26 cellular contexts compared by ENCODE assay signal in the genomic region with DNA sequence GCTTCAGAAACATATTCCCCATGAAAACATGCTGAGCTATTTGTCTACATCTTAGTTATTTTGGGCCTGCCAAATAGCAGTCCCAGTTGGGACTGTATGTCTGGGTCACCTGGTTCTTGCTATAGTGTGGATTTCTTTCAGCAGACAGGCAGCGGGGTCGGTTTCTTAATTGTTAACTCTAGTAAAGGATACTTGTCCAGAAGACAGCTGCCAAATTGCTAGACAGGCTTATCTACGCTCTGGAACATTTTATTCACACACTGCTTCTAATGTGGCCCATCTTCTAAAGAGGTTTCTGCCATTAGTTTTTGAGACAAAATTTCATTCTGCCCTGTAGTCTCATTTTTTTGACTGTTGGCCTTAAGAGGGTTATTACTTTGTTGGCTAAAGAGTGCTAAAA.
"Had no signal": no experiment of that assay in that cellular context is flagged by ENCODE, and none has a peak within 500 bp of the region (broad histone marks: within the 10 kb centered on the region; RNA-seq: fewer than 3 reads in every experiment).

No MANE protein-coding gene starts in this region.

- ATAC-seq: stimulated activated effector memory CD8-positive, alpha-beta T cell treated with anti-CD3 and anti-CD28 coated beads, Interleukin-12 subunit alpha, Interleukin-12 subunit beta, amount 100 ng/mL, for 72 hours; stimulated activated memory B cell treated with anti-CD40 and anti-IgM and Interleukin-4, amounts not matched to agents 10 μg/mL and 1 μg/mL and 100 μg/mL, for 72 hours; stimulated activated naive B cell treated with anti-CD40 and anti-IgM and Interleukin-4, amounts not matched to agents 10 μg/mL and 1 μg/mL and 100 μg/mL, for 72 hours; stimulated activated naive CD8-positive, alpha-beta T cell treated with anti-CD3 and anti-CD28 coated beads, Interleukin-15, amount 100 ng/mL, for 72 hours; stimulated activated naive CD8-positive, alpha-beta T cell treated with anti-CD3 and anti-CD28 coated beads, Interleukin-15, Interleukin-2, amounts not matched to agents 100 U/mL and 50 U/mL, for 24 hours; upper lobe of right lung had no signal

- DNase-seq: stimulated activated CD4-positive, alpha-beta T cell treated with anti-CD3 and anti-CD28 coated beads, Interleukin-2, amount 100 ng/mL, for 48 hours; stimulated activated CD4-positive, alpha-beta T cell treated with anti-CD3 and anti-CD28 coated beads, Interleukin-4, amount 100 ng/mL, for 1 hour; stimulated activated CD4-positive, alpha-beta T cell treated with anti-CD3 and anti-CD28 coated beads, Interleukin-4, amount 100 ng/mL, for 24 hours; stimulated activated CD4-positive, alpha-beta T cell treated with anti-CD3 and anti-CD28 coated beads, Interleukin-4, amount 100 ng/mL, for 4 hours; stimulated activated CD8-positive, alpha-beta memory T cell treated with anti-CD3 and anti-CD28 coated beads, Interleukin-4, amount 100 ng/mL, for 48 hours; stimulated activated naive B cell treated with anti-CD40 and anti-IgM and Interleukin-4, amounts not matched to agents 10 μg/mL and 1 μg/mL and 100 μg/mL, for 72 hours; stimulated activated naive CD4-positive, alpha-beta T cell; stimulated activated naive CD4-positive, alpha-beta T cell treated with Interleukin-2 at 50 U/mL for 16 hours; stimulated activated naive CD8-positive, alpha-beta T cell treated with anti-CD3 and anti-CD28 coated beads, Interleukin-15, amount 100 ng/mL, for 72 hours; stimulated activated naive CD8-positive, alpha-beta T cell treated with anti-CD3 and anti-CD28 coated beads, Interleukin-15, Interleukin-2, amounts not matched to agents 100 U/mL and 50 U/mL, for 24 hours; stomach; substantia nigra; testis; thyroid gland; tibial artery; transverse colon; trophoblast cell; upper lobe of left lung; upper lobe of right lung; uterus had no signal

- H3K36me3 ChIP-seq: stomach, suprapubic skin, thoracic aorta, thyroid gland, tibial artery, tibial nerve, transverse colon, upper lobe of left lung, upper lobe of right lung, uterus, vagina had no signal

- H3K27me3 ChIP-seq: stomach, suprapubic skin, testis, thyroid gland, tibial artery, tibial nerve, transverse colon, upper lobe of left lung, upper lobe of right lung, uterus, vagina had no signal

- H3K9me3 ChIP-seq: suprapubic skin, testis, thyroid gland, transverse colon, upper lobe of right lung, uterus, vagina had no signal

- H3K4me3 ChIP-seq: stomach, suprapubic skin, testis, thoracic aorta, thyroid gland, tibial artery, tibial nerve, transverse colon, upper lobe of left lung, upper lobe of right lung, uterus, vagina had no signal

- H3K27ac ChIP-seq: stomach, suprapubic skin, testis, thoracic aorta, thyroid gland, tibial artery, tibial nerve, transverse colon, upper lobe of left lung, upper lobe of right lung, uterus, vagina had no signal

- H3K4me1 ChIP-seq: stomach, suprapubic skin, testis, thyroid gland, tibial artery, tibial nerve, transverse colon, upper lobe of left lung, upper lobe of right lung, uterus, vagina had no signal
